In the genomic region with DNA sequence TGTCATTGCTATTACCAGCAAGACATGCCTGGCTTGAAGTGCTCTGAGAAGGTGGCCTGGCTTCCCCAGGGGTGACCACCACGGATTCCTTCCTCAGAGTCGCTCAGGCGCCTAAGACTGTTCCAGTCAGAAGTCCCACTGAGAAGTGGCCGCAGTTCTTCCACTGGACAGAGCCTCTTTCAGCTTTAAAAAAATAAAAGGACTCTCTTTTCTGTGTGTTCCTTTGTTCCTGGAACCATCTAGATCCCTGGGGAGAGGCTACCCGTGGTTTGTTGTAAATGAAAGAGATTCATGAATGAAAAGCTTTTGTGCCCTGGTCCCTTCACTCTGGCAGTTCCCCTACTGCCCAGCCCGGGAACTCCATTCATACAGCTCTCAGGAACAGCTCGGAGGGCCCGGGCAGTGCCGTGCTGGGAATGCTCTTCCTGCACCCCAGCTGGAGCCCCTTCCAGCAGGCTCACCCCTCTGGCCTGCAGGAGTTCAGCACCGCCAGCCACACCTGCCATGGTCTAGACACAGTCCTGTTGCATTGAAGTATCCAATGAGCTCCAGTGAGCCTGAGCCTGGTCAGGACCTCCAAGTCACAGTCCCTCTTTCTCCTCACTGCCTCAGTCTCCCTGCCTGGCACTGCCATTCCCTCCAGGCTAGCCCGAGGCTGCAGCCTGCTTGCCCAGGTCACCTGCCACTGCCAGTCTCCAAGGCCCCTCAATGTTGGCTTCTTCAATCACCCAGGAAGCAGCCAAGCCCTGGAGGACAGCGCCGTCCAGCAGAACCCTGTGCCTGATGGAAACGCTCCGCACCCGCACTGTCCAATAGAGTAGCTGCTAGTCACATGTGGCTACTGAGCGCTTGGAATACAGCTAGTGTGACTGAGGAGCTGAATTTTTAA, we compare ENCODE assay signal across 11 cellular contexts.
A peak's percentile ranks its signal among the peaks of the same experiment; 100 is the strongest.
DNase-seq lines count a peak whose midpoint lies in the region; ATAC-seq and TF ChIP-seq lines count a peak whose summit lies in the region.
"Had no signal": no experiment of that assay in that cellular context is flagged by ENCODE, and none has a peak within 500 bp of the region (broad histone marks: within the 10 kb centered on the region; RNA-seq: fewer than 3 reads in every experiment).

No MANE protein-coding gene starts in this region.

- H3K9me3 ChIP-seq in esophagus muscularis mucosa, result peaks cover 0 to 12% (median 0%) of the 10 kb centered on the region in 4 donors

- peaks cover 11 to 25% (median 19%) of the 10 kb centered on the region in 4 donors for H3K4me1 ChIP-seq in esophagus muscularis mucosa

- peak overlapping the region; percentile 43 to 54 (median 48) for H3K27ac ChIP-seq in esophagus muscularis mucosa (replicated peaks in 1 of 4)

- DNase-seq in DMS79 (lab: John Stamatoyannopoulos, UW), result peak; percentile 90
- no peak for DNase-seq in DMS79 treated with DMSO at 0.1 percent for 48 hours (lab: John Stamatoyannopoulos, UW)
- DNase-seq in NCI-H69 (lab: John Stamatoyannopoulos, UW), result peak; percentile 79
- DNase-seq in esophagus muscularis mucosa (ENCODE audit: extremely low spot score), result no peak
- DNase-seq in posterior vena cava (ENCODE audit: low spot score), result peak; percentile 73
- no peak for DNase-seq in foreskin fibroblast
- no peak for DNase-seq in GM03348 (ENCODE audit: low spot score)
- DNase-seq: activated CD4-positive, alpha-beta memory T cell treated with anti-CD3 and anti-CD28 coated beads for 36 hours; effector memory CD8-positive, alpha-beta T cell; NCI-H446 had no signal

- ATAC-seq in HG03354 (IDR thresholded peaks at IDR 0.05; ENCODE audit: poor library complexity, severe bottlenecking, unreplicated experiment), result no peak
- ATAC-seq: effector memory CD8-positive, alpha-beta T cell had no signal

- H3K36me3 ChIP-seq in esophagus muscularis mucosa, result no peaks in the 10 kb centered on the region

- no peak overlapping the region for H3K4me3 ChIP-seq in esophagus muscularis mucosa
- H3K4me3 ChIP-seq in foreskin fibroblast (ENCODE audit: low read depth in 1 of 2, low read length in 2 of 2), result no peak overlapping the region

- 88% methylated on average over 17 of the region's 17 CpGs for WGBS in esophagus muscularis mucosa

- TF ChIP-seq CTCF in esophagus muscularis mucosa (IDR thresholded peaks at IDR 0.05), result no peak
- TF ChIP-seq CTCF in foreskin fibroblast (IDR thresholded peaks at IDR 0.05; ENCODE audit: low read depth, low read length), result no peak

- no peak for TF ChIP-seq EP300 in esophagus muscularis mucosa (IDR thresholded peaks at IDR 0.05)

- no peak for TF ChIP-seq POLR2A in esophagus muscularis mucosa (IDR thresholded peaks at IDR 0.05; ENCODE audit: low read depth)

- no peaks in the 10 kb centered on the region for H3K27me3 ChIP-seq in esophagus muscularis mucosa

- intact Hi-C loops in esophagus muscularis mucosa (cut with DNase I) (no loop called here), posterior vena cava (cut with DNase I) (no loop called here)

Comparison
In these comparisons a context has a peak if more than half of its experiments do, and no peak if none do; other contexts are left out.
1. DNase-seq: peak in DMS79 (single experiment), NCI-H69 (single experiment) and posterior vena cava (single experiment); none in DMS79 treated with DMSO at 0.1 percent for 48 hours (single experiment), esophagus muscularis mucosa (single experiment), foreskin fibroblast (0 of 2) and GM03348 (single experiment).